In genomic region chr2:8229546-8229986, GRCh38 we compare ENCODE assay signal across 8 cellular contexts.
A peak's percentile ranks its signal among the peaks of the same experiment; 100 is the strongest.
DNase-seq lines count a peak whose midpoint lies in the region; ATAC-seq and TF ChIP-seq lines count a peak whose summit lies in the region.

No MANE protein-coding gene starts in this region.

- H3K27ac Mint-ChIP-seq in progenitor cell of endocrine pancreas (no peak overlapping the region), type B pancreatic cell (no peak overlapping the region)

- peak; percentile 81 for ATAC-seq in GM18517 (IDR thresholded peaks at IDR 0.05; ENCODE audit: unreplicated experiment)
- peak; percentile 85 for ATAC-seq in HG02763 (IDR thresholded peaks at IDR 0.05; ENCODE audit: unreplicated experiment)
- peak; percentile 83 to 91 for ATAC-seq in left cardiac atrium

- H3K27me3 Mint-ChIP-seq in progenitor cell of endocrine pancreas: peaks cover 4% of the 10 kb centered on the region
- H3K27me3 Mint-ChIP-seq in type B pancreatic cell: no peaks in the 10 kb centered on the region

- no peak for TF ChIP-seq CTCF in progenitor cell of endocrine pancreas (IDR thresholded peaks at IDR 0.05; ENCODE audit: unreplicated experiment)
- TF ChIP-seq CTCF in type B pancreatic cell (conservative IDR thresholded peaks at IDR 0.05): no peak

- intact Hi-C loops in left cardiac atrium (cut with DNase I): loop anchor here in 1 of 2 donors (10.0 kb wide), 1 partner anchor 455 kb away; the partner anchor contains the start of gene ID2

- H3K4me1 Mint-ChIP-seq in progenitor cell of endocrine pancreas (ENCODE audit: low read depth): peaks cover 11% of the 10 kb centered on the region
- peaks cover 5% of the 10 kb centered on the region for H3K4me1 Mint-ChIP-seq in type B pancreatic cell (ENCODE audit: unreplicated experiment)

- H3K9me3 Mint-ChIP-seq in progenitor cell of endocrine pancreas (ENCODE audit: low read depth): no peaks in the 10 kb centered on the region
- no peaks in the 10 kb centered on the region for H3K9me3 Mint-ChIP-seq in type B pancreatic cell

- H3K36me3 Mint-ChIP-seq in progenitor cell of endocrine pancreas (ENCODE audit: insufficient read depth) (no peaks in the 10 kb centered on the region), type B pancreatic cell (no peaks in the 10 kb centered on the region)

- DNase-seq in NCI-H460 (ENCODE audit: extremely low read depth, low read depth) (peak; percentile 46), left cardiac atrium (peak; percentile 62), progenitor cell of endocrine pancreas (ENCODE audit: low spot score, unreplicated experiment) (no peak), type B pancreatic cell (ENCODE audit: extremely low spot score, unreplicated experiment) (no peak)
- peak; percentile 40 to 61 for DNase-seq in activated T-cell treated with anti-CD3 and anti-CD28 coated beads, Interleukin-2, amount 50 U/mL, for 48 hours
- DNase-seq in stimulated activated CD4-positive, alpha-beta T cell treated with anti-CD3 and anti-CD28 coated beads, Interleukin-4, amount 100 ng/mL, for 24 hours: peak; percentile 40

- no peak overlapping the region for H3K4me3 Mint-ChIP-seq in progenitor cell of endocrine pancreas (ENCODE audit: low read depth)
- H3K4me3 Mint-ChIP-seq in type B pancreatic cell: no peak overlapping the region

Comparison
In these comparisons a context has a peak if more than half of its experiments do, and no peak if none do; other contexts are left out.
1. DNase-seq: peak in NCI-H460 (single experiment), activated T-cell treated with anti-CD3 and anti-CD28 coated beads, Interleukin-2, amount 50 U/mL, for 48 hours (2 of 2), left cardiac atrium (single experiment) and stimulated activated CD4-positive, alpha-beta T cell treated with anti-CD3 and anti-CD28 coated beads, Interleukin-4, amount 100 ng/mL, for 24 hours (single experiment); none in progenitor cell of endocrine pancreas (single experiment) and type B pancreatic cell (single experiment).
2. Peak in every context shown above with its lines, with median percentiles within 50 percentile points of each other: ATAC-seq.